ENCODE assay signal across 1 cellular context in the genomic region with DNA sequence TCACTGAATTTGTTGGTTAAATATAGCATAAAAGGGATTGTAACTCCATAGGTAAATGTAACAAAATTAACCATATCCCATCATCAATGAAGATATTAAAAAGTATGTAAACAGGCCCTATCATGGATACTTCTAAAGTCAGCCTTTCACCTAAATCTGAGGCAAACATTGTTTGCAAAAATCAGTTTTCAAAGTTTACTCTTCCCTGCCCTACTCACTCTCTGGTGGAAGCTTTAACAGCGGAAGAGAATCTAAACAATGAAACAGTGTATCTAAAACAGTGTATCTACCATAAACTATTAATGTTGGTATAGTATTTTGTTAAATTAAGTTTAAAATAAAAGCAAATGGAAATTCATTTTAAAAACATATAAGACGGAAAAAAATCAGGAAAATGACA.
TF ChIP-seq lines count a peak whose summit lies in the region.

No MANE protein-coding gene starts in this region.

TF ChIP-seq in HepG2, 621 proteins besides CTCF, POLR2A, EP300 and RAD21 (continued from another document):
- TF ChIP-seq, protein P1, sequence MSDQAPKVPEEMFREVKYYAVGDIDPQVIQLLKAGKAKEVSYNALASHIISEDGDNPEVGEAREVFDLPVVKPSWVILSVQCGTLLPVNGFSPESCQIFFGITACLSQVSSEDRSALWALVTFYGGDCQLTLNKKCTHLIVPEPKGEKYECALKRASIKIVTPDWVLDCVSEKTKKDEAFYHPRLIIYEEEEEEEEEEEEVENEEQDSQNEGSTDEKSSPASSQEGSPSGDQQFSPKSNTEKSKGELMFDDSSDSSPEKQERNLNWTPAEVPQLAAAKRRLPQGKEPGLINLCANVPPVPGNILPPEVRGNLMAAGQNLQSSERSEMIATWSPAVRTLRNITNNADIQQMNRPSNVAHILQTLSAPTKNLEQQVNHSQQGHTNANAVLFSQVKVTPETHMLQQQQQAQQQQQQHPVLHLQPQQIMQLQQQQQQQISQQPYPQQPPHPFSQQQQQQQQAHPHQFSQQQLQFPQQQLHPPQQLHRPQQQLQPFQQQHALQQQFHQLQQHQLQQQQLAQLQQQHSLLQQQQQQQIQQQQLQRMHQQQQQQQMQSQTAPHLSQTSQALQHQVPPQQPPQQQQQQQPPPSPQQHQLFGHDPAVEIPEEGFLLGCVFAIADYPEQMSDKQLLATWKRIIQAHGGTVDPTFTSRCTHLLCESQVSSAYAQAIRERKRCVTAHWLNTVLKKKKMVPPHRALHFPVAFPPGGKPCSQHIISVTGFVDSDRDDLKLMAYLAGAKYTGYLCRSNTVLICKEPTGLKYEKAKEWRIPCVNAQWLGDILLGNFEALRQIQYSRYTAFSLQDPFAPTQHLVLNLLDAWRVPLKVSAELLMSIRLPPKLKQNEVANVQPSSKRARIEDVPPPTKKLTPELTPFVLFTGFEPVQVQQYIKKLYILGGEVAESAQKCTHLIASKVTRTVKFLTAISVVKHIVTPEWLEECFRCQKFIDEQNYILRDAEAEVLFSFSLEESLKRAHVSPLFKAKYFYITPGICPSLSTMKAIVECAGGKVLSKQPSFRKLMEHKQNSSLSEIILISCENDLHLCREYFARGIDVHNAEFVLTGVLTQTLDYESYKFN (CRISPR knock-in tag; conservative IDR thresholded peaks at IDR 0.05): peak; percentile 64
- TF ChIP-seq ARID5B (CRISPR knock-in tag; IDR thresholded peaks at IDR 0.05) (peak; percentile 13; the same call in 1 of the 2 replicates), ARID3A (IDR thresholded peaks at IDR 0.05; ENCODE audit: low read depth, low read length) (0 out of 2 replicates have a peak, but pooled peaks have one; percentile 13)
